16 cellular contexts compared by ENCODE assay signal in genomic region chr9:89022902-89023301, GRCh38. TPM values are rescaled to one million over a fixed set of nuclear protein-coding genes. Genes with fewer than 3 reads are reported as not detected.
DNase-seq lines count a peak whose midpoint lies in the region; ATAC-seq and TF ChIP-seq lines count a peak whose summit lies in the region.
"Had no signal": no experiment of that assay in that cellular context is flagged by ENCODE, and none has a peak within 500 bp of the region (broad histone marks: within the 10 kb centered on the region; RNA-seq: fewer than 3 reads in every experiment).

No MANE protein-coding gene starts in this region.

- H3K79me2 ChIP-seq in SK-N-SH (ENCODE audit: insufficient read depth) = no peaks in the 10 kb centered on the region
- H3K79me2 ChIP-seq in osteoblast (ENCODE audit: insufficient read depth, low read length) = no peaks in the 10 kb centered on the region

- H3K4me1 ChIP-seq in SK-N-SH (ENCODE audit: control insufficient read depth in 1 of 2, insufficient read depth in 2 of 2, low read depth in 1 of 2, low read length in 1 of 2) (peaks cover 4 to 27% of the 10 kb centered on the region in 2 experiments; a peak in 3 of 4 replicates), osteoblast (ENCODE audit: insufficient read depth, low read length) (peaks cover 28% of the 10 kb centered on the region)
- H3K4me1 ChIP-seq: psoas muscle had no signal

- POLR2A ChIA-PET in SK-N-SH (lab: Yijun Ruan, JAX) = no interaction called here

- no peak; a peak in 1 of 4 replicates for TF ChIP-seq EP300 in SK-N-SH (IDR thresholded peaks at IDR 0.05; ENCODE audit: borderline replicate concordance in 1 of 2, low read depth in 1 of 2, low read length in 1 of 2)

- peaks cover 0 to 11% of the 10 kb centered on the region in 2 experiments for H3K36me3 ChIP-seq in SK-N-SH (replicated peaks in 1 of 2; ENCODE audit: control insufficient read depth in 1 of 2, insufficient read depth in 2 of 2, low read length in 1 of 2)
- no peaks in the 10 kb centered on the region for H3K36me3 ChIP-seq in osteoblast (ENCODE audit: insufficient read depth, low read length)

- peaks cover 6% of the 10 kb centered on the region for H3F3A ChIP-seq in SK-N-SH (replicated peaks; ENCODE audit: insufficient read depth)

- H3K27me3 ChIP-seq in SK-N-SH (ENCODE audit: insufficient read depth) (no peaks in the 10 kb centered on the region), osteoblast (ENCODE audit: insufficient read depth, low read length) (no peaks in the 10 kb centered on the region)

- no peak for ATAC-seq in HG02870 (IDR thresholded peaks at IDR 0.05; ENCODE audit: unreplicated experiment)
- ATAC-seq: psoas muscle had no signal

- DNase-seq in ACHN (peak; percentile 17), SK-N-SH (no peak), glomerular visceral epithelial cell (ENCODE audit: extremely low spot score) (peak; percentile 17), osteoblast (ENCODE audit: insufficient read length, low spot score, missing footprints) (no peak), NCI-H2029 (lab: John Stamatoyannopoulos, UW) (no peak), DMS79 (lab: John Stamatoyannopoulos, UW) (no peak), NCI-H2196 treated with DMSO at 0.1 percent for 48 hours (lab: John Stamatoyannopoulos, UW; ENCODE audit: unreplicated experiment) (no peak)
- DNase-seq: activated CD4-positive, alpha-beta T cell treated with anti-CD3 and anti-CD28 coated beads, Interleukin-2, amount 50 U/mL, for 1 hour; activated naive CD4-positive, alpha-beta T cell treated with anti-CD3 and anti-CD28 coated beads, Interleukin-2, amount 50 U/mL, for 16 hours; endodermal cell; MM.1S; NCI-H510A treated with DMSO at 0.1 percent for 48 hours; psoas muscle; SHP77 treated with DMSO at 0.1 percent for 48 hours had no signal

- no peak for TF ChIP-seq RAD21 in SK-N-SH (IDR thresholded peaks at IDR 0.05; ENCODE audit: low read length)

- no peak overlapping the region for H3K9ac ChIP-seq in SK-N-SH

- in situ Hi-C loops in ACHN (cut with HindIII; ENCODE audit: low pct_ligation_motif_present, low pct_unique_long_range_greater_than_20kb, low sequenced_read_pairs) = no loop called here

- H3K9me3 ChIP-seq in SK-N-SH (no peaks in the 10 kb centered on the region), osteoblast (ENCODE audit: low read depth, low read length) (no peaks in the 10 kb centered on the region)
- H3K9me3 ChIP-seq: psoas muscle had no signal

- TF ChIP-seq CTCF in SK-N-SH (IDR thresholded peaks at IDR 0.05) (no peak), osteoblast (IDR thresholded peaks at IDR 0.05; ENCODE audit: extremely low read depth, low read depth, low read length) (no peak)

- H3K9me2 ChIP-seq in SK-N-SH = no peaks in the 10 kb centered on the region

- WGBS in SK-N-SH (ENCODE audit: low lambda C conversion rate) = 40% methylated on average over 2 of the region's 2 CpGs

- CTCF ChIA-PET in SK-N-SH (lab: Yijun Ruan, JAX) = no interaction called here

- no peaks in the 10 kb centered on the region for H4K20me1 ChIP-seq in SK-N-SH (ENCODE audit: insufficient read depth)
- no peaks in the 10 kb centered on the region for H4K20me1 ChIP-seq in osteoblast (ENCODE audit: insufficient read depth, low read length)

- no peak overlapping the region; the same call in 1 of the 2 replicates for H2AFZ ChIP-seq in SK-N-SH (ENCODE audit: low read depth)
- peak overlapping the region; percentile 54 for H2AFZ ChIP-seq in osteoblast (ENCODE audit: low read length)

- H3K4me2 ChIP-seq in SK-N-SH (peak overlapping the region; percentile 65; the same call in 1 of the 2 replicates), osteoblast (ENCODE audit: insufficient read depth, low read length) (no peak overlapping the region)

- H3K27ac ChIP-seq in SK-N-SH (ENCODE audit: low read depth in 2 of 2, low read length in 1 of 2) (peak overlapping the region in 1 of 2 experiments; percentile 70; a peak in 3 of 4 replicates), osteoblast (ENCODE audit: low read depth, low read length) (peak overlapping the region; percentile 49)

- H3K4me3 ChIP-seq in SK-N-SH (ENCODE audit: low read depth in 2 of 2, low read length in 1 of 2) (no peak overlapping the region), osteoblast (ENCODE audit: insufficient read depth, low read length) (no peak overlapping the region)
- H3K4me3 ChIP-seq: psoas muscle had no signal

TF ChIP-seq in SK-N-SH, 30 proteins besides CTCF, POLR2A, EP300 and RAD21 (continues in another document):
- TF ChIP-seq USF2 (IDR thresholded peaks at IDR 0.05; ENCODE audit: borderline replicate concordance, low read depth, low read length) (no peak), ZBTB33 (IDR thresholded peaks at IDR 0.05; ENCODE audit: borderline replicate concordance, low read depth) (no peak), JUND (IDR thresholded peaks at IDR 0.05) (no peak), MAX (IDR thresholded peaks at IDR 0.05; ENCODE audit: low read depth) (peak; percentile 50; the same call in 1 of the 2 replicates), TAF1 (IDR thresholded peaks at IDR 0.05; ENCODE audit: borderline replicate concordance, low read depth, low read length) (no peak), GATA2 (CRISPR knock-in tag; IDR thresholded peaks at IDR 0.05) (no peak), EZH2phosphoT487 (IDR thresholded peaks at IDR 0.05; ENCODE audit: borderline replicate concordance, low read depth) (no peak), PBX3 (IDR thresholded peaks at IDR 0.05) (peak; percentile 21; the same call in 1 of the 2 replicates), SIN3A (IDR thresholded peaks at IDR 0.05; ENCODE audit: borderline replicate concordance, low read depth, low read length) (no peak), POLR2AphosphoS5 (IDR thresholded peaks at IDR 0.05; ENCODE audit: low read depth, low read length) (no peak), CHD2 (IDR thresholded peaks at IDR 0.05; ENCODE audit: low read length, partially characterized antibody) (no peak), YY1 (IDR thresholded peaks at IDR 0.05; ENCODE audit: low read depth) (no peak), RFX5 (IDR thresholded peaks at IDR 0.05; ENCODE audit: low read length) (no peak), TEAD4 (IDR thresholded peaks at IDR 0.05; ENCODE audit: borderline replicate concordance, insufficient read depth) (no peak), GABPA (IDR thresholded peaks at IDR 0.05; ENCODE audit: low read depth) (no peak)

RNA-seq across cellular contexts. Expression of gene S1PR3, which starts 31.6 kb away (rescaled TPM):
- 2.5 and 2.9 TPM in 2 replicates for polyA plus RNA-seq in SK-N-SH (2012; rRNA removed)
- polyA plus RNA-seq in SK-N-SH (2012; cell fraction: cytosol; rRNA removed) = 2.9 and 3.1 TPM in 2 replicates
- polyA plus RNA-seq in SK-N-SH (2012; cell fraction: nucleus; rRNA removed) = 2.2 and 3.7 TPM in 2 replicates
- total RNA-seq in osteoblast = 2.7 and 3.3 TPM in 2 replicates
- total RNA-seq: G401 had no signal

Comparison
In these comparisons a context has a peak if more than half of its experiments do, and no peak if none do; other contexts are left out.
1. DNase-seq: peak in ACHN (single experiment) and glomerular visceral epithelial cell (single experiment); none in SK-N-SH (single experiment), osteoblast (single experiment), NCI-H2029 (single experiment), DMS79 (single experiment) and NCI-H2196 treated with DMSO at 0.1 percent for 48 hours (single experiment).